Comparison of ENCODE assay signal across 18 cellular contexts in genomic region chr10:128498746-128499145, GRCh38.
"Had no signal": no experiment of that assay in that cellular context is flagged by ENCODE, and none has a peak within 500 bp of the region (broad histone marks: within the 10 kb centered on the region; RNA-seq: fewer than 3 reads in every experiment).

No MANE protein-coding gene starts in this region.

- H3K36me3 ChIP-seq: SJSA1 had no signal

- H3K4me3 ChIP-seq: SJSA1, SK-N-MC had no signal

- DNase-seq: KBM-7, MV-4-11, NCI-H1048, NCI-H1105, NCI-H1417, NCI-H187, NCI-H2029, NCI-H2081 treated with DMSO at 0.1 percent for 48 hours, NCI-H226, NCI-H446, NCI-H510A, NCI-H524 treated with DMSO at 0.1 percent for 48 hours, NCI-H82, Right ventricle myocardium superior, RPMI8226, SIG-M5 had no signal

- H3K4me1 ChIP-seq: SJSA1 had no signal

- H3K27me3 ChIP-seq: SJSA1 had no signal

- H3K27ac ChIP-seq: SJSA1, SK-N-MC had no signal
